ENCODE assay signal across 25 cellular contexts in the genomic region with DNA sequence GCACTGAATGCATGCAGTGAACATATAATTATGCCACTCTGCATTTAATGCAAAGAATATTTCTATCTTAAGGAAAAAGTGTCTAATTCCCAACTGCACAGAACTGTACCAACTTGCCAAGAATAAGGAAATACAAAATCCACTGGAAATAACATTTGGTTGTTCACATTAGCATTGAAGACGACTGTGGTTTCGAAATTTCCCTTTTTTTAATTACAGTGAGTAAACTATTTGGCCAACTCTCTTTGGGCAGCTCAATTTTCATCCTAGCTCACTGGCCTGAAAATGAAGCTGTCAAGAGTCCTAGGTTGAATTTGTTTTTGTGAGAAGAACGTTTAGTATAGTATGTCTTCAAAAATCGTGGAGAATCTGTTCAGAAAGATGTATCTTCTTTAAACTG.
"Had no signal": no experiment of that assay in that cellular context is flagged by ENCODE, and none has a peak within 500 bp of the region (broad histone marks: within the 10 kb centered on the region; RNA-seq: fewer than 3 reads in every experiment).

No MANE protein-coding gene starts in this region.

- H3K4me1 Mint-ChIP-seq: naive thymus-derived CD8-positive, alpha-beta T cell; stimulated activated memory B cell treated with anti-CD40 and anti-IgM and Interleukin-4, amounts not matched to agents 10 μg/mL and 1 μg/mL and 100 μg/mL, for 72 hours had no signal

- H3K27ac Mint-ChIP-seq: effector memory CD8-positive, alpha-beta T cell; naive thymus-derived CD8-positive, alpha-beta T cell; nephron progenitor cell; stimulated activated memory B cell treated with anti-CD40 and anti-IgM and Interleukin-4, amounts not matched to agents 10 μg/mL and 1 μg/mL and 100 μg/mL, for 72 hours; type B pancreatic cell had no signal

- H3K36me3 ChIP-seq: gastrocnemius medialis, lower lobe of right lung, prostate gland, sigmoid colon, spleen, tibial artery had no signal

- H3K36me3 Mint-ChIP-seq: naive thymus-derived CD8-positive, alpha-beta T cell; stimulated activated memory B cell treated with anti-CD40 and anti-IgM and Interleukin-4, amounts not matched to agents 10 μg/mL and 1 μg/mL and 100 μg/mL, for 72 hours; type B pancreatic cell had no signal

- H3K9me3 Mint-ChIP-seq: effector memory CD8-positive, alpha-beta T cell; stimulated activated memory B cell treated with anti-CD40 and anti-IgM and Interleukin-4, amounts not matched to agents 10 μg/mL and 1 μg/mL and 100 μg/mL, for 72 hours; type B pancreatic cell had no signal

- FAIRE-seq: endometrium, keratinocyte had no signal

- H3K4me3 Mint-ChIP-seq: effector memory CD8-positive, alpha-beta T cell; naive thymus-derived CD8-positive, alpha-beta T cell; nephron progenitor cell; stimulated activated memory B cell treated with anti-CD40 and anti-IgM and Interleukin-4, amounts not matched to agents 10 μg/mL and 1 μg/mL and 100 μg/mL, for 72 hours; type B pancreatic cell had no signal

- H3K4me3 ChIP-seq: coronary artery, gastrocnemius medialis, lower lobe of right lung, prostate gland, sigmoid colon, spleen, testis, tibial artery had no signal

- H3K27me3 ChIP-seq: gastrocnemius medialis, sigmoid colon, spleen, testis, tibial artery had no signal

- DNase-seq: dermis blood vessel endothelial cell; effector memory CD8-positive, alpha-beta T cell; erythroblast; foreskin fibroblast; gastrocnemius medialis; head of caudate nucleus; left ventricle myocardium superior; lower lobe of right lung; naive thymus-derived CD8-positive, alpha-beta T cell; nephron progenitor cell; nucleus accumbens; right cardiac atrium; sigmoid colon; spleen; stimulated activated CD4-positive, alpha-beta T cell treated with anti-CD3 and anti-CD28 coated beads, Interleukin-4, amount 100 ng/mL, for 4 hours; stimulated activated naive CD8-positive, alpha-beta T cell treated with anti-CD3 and anti-CD28 coated beads, Interleukin-15, Interleukin-2, amounts not matched to agents 100 U/mL and 50 U/mL, for 24 hours; substantia nigra; testis; tibial artery had no signal

- H3K9me3 ChIP-seq: gastrocnemius medialis, lower lobe of right lung, prostate gland, sigmoid colon, spleen, testis, tibial artery had no signal

- H3K27ac ChIP-seq: coronary artery, gastrocnemius medialis, lower lobe of right lung, prostate gland, sigmoid colon, spleen, testis, tibial artery had no signal

- H3K4me1 ChIP-seq: gastrocnemius medialis, lower lobe of right lung, prostate gland, sigmoid colon, spleen, testis, tibial artery had no signal

- H3K27me3 Mint-ChIP-seq: effector memory CD8-positive, alpha-beta T cell; stimulated activated memory B cell treated with anti-CD40 and anti-IgM and Interleukin-4, amounts not matched to agents 10 μg/mL and 1 μg/mL and 100 μg/mL, for 72 hours; type B pancreatic cell had no signal

- ATAC-seq: effector memory CD8-positive, alpha-beta T cell; gastrocnemius medialis; left ventricle myocardium superior; lower lobe of right lung; naive thymus-derived CD8-positive, alpha-beta T cell; right cardiac atrium; stimulated activated memory B cell treated with anti-CD40 and anti-IgM and Interleukin-4, amounts not matched to agents 10 μg/mL and 1 μg/mL and 100 μg/mL, for 72 hours; stimulated activated naive CD8-positive, alpha-beta T cell treated with anti-CD3 and anti-CD28 coated beads, Interleukin-15, Interleukin-2, amounts not matched to agents 100 U/mL and 50 U/mL, for 24 hours had no signal
